Comparison of ENCODE assay signal across 14 cellular contexts in genomic region chr17:77640242-77640641, GRCh38.
DNase-seq lines count a peak whose midpoint lies in the region; TF ChIP-seq lines count a peak whose summit lies in the region.
"Had no signal": no experiment of that assay in that cellular context is flagged by ENCODE, and none has a peak within 500 bp of the region (broad histone marks: within the 10 kb centered on the region; RNA-seq: fewer than 3 reads in every experiment).

No MANE protein-coding gene starts in this region.

- no peaks in the 10 kb centered on the region for H3K27me3 ChIP-seq in neural progenitor cell

- no peak for TF ChIP-seq CTCF in HEK293 (tag by site-specific recombination; IDR thresholded peaks at IDR 0.05)
- no peak for TF ChIP-seq CTCF in neural progenitor cell (IDR thresholded peaks at IDR 0.05)

- H3K4me2 ChIP-seq in neural progenitor cell = no peak overlapping the region
- H3K4me2 ChIP-seq: A549 had no signal

- no peaks in the 10 kb centered on the region for H3K4me1 ChIP-seq in HEK293 (ENCODE audit: control insufficient read depth, insufficient read depth, low read length)
- peaks cover 34% of the 10 kb centered on the region for H3K4me1 ChIP-seq in neural progenitor cell
- H3K4me1 ChIP-seq: A549, HAP-1 had no signal

- H3K27ac ChIP-seq in HEK293 (ENCODE audit: extremely low read depth, low read depth, low read length) = no peak overlapping the region
- no peak overlapping the region for H3K27ac ChIP-seq in neural progenitor cell
- H3K27ac ChIP-seq: A549, HL-60 had no signal

- H3K27me3 Mint-ChIP-seq in neural progenitor cell (ENCODE audit: insufficient read depth, low read depth) = peaks cover 15% of the 10 kb centered on the region

- no peaks in the 10 kb centered on the region for H3K79me2 ChIP-seq in neural progenitor cell (ENCODE audit: low read depth)

- peak overlapping the region; percentile 22 for H3K27ac Mint-ChIP-seq in neural progenitor cell
- H3K27ac Mint-ChIP-seq: CD8-positive, alpha-beta T cell had no signal

- H3F3A ChIP-seq in neural progenitor cell (ENCODE audit: low read depth) = peaks cover 8% of the 10 kb centered on the region

- no peaks in the 10 kb centered on the region for H4K20me1 ChIP-seq in neural progenitor cell (ENCODE audit: low read depth)

- no peaks in the 10 kb centered on the region for H3K9me3 ChIP-seq in HEK293 (ENCODE audit: control insufficient read depth, insufficient read depth, low read depth, low read length)
- no peaks in the 10 kb centered on the region for H3K9me3 ChIP-seq in neural progenitor cell (ENCODE audit: low read depth)
- H3K9me3 ChIP-seq: A549, HAP-1 had no signal

- H3K4me3 ChIP-seq in HEK293 (ENCODE audit: low read depth, low read length) (no peak overlapping the region), neural progenitor cell (no peak overlapping the region)
- H3K4me3 ChIP-seq: A549, HAP-1 had no signal

- H3K4me3 Mint-ChIP-seq in neural progenitor cell = peak overlapping the region; percentile 38
- H3K4me3 Mint-ChIP-seq: CD8-positive, alpha-beta T cell had no signal

- peaks cover 2% of the 10 kb centered on the region for H3K9me3 Mint-ChIP-seq in neural progenitor cell
- H3K9me3 Mint-ChIP-seq: CD14-positive monocyte; CD8-positive, alpha-beta T cell had no signal

- CTCF ChIA-PET in HEK293 (lab: Yijun Ruan, JAX) = no interaction called here

- H3K4me1 Mint-ChIP-seq in neural progenitor cell = peaks cover 44% of the 10 kb centered on the region
- H3K4me1 Mint-ChIP-seq: CD14-positive monocyte had no signal

- H3K36me3 Mint-ChIP-seq in neural progenitor cell = no peaks in the 10 kb centered on the region
- H3K36me3 Mint-ChIP-seq: CD14-positive monocyte; CD8-positive, alpha-beta T cell had no signal

- H3K9ac ChIP-seq in neural progenitor cell = no peak overlapping the region

- H3K36me3 ChIP-seq in HEK293 (ENCODE audit: control insufficient read depth in 2 of 2, insufficient read depth in 1 of 2, low read length in 2 of 2) (no peaks in the 10 kb centered on the region), neural progenitor cell (no peaks in the 10 kb centered on the region)
- H3K36me3 ChIP-seq: HAP-1 had no signal

- H2AFZ ChIP-seq in neural progenitor cell (replicated peaks) = no peak overlapping the region

- POLR2A ChIA-PET in HEK293 (lab: Yijun Ruan, JAX) = no interaction called here

- DNase-seq in islet precursor cell (peak; percentile 48), neural progenitor cell (ENCODE audit: low spot score) (no peak), HuH-7 (ENCODE audit: low spot score) (no peak), iPS-NIHi7 (ENCODE audit: extremely low spot score) (no peak), NOMO-1 treated with dmso at 0.1 percent for 144 hours (lab: John Stamatoyannopoulos, UW; ENCODE audit: unreplicated experiment) (no peak)
- DNase-seq: CD8-positive, alpha-beta T cell; COR-L47; DMS53; IMR-90 had no signal

TF ChIP-seq in HEK293, 187 proteins besides CTCF, POLR2A, EP300 and RAD21:
- no peak for TF ChIP-seq KLF10 (tag by site-specific recombination; IDR thresholded peaks at IDR 0.05)
- TF ChIP-seq ZNF202 (tag by site-specific recombination; IDR thresholded peaks at IDR 0.05; ENCODE audit: borderline replicate concordance) = no peak
- TF ChIP-seq GLIS1 (tag by site-specific recombination; IDR thresholded peaks at IDR 0.05) = peak; percentile 95
- TF ChIP-seq ZSCAN5A (tag by site-specific recombination; IDR thresholded peaks at IDR 0.05) = no peak
- TF ChIP-seq ZSCAN16 (tag by site-specific recombination; IDR thresholded peaks at IDR 0.05) = no peak
